Comparison of ENCODE assay signal across 10 cellular contexts in genomic region chr1:231359113-231359512, GRCh38. TPM values are rescaled to one million over a fixed set of nuclear protein-coding genes. Genes with fewer than 3 reads are reported as not detected.
DNase-seq lines count a peak whose midpoint lies in the region; ATAC-seq and TF ChIP-seq lines count a peak whose summit lies in the region.
"Had no signal": no experiment of that assay in that cellular context is flagged by ENCODE, and none has a peak within 500 bp of the region (broad histone marks: within the 10 kb centered on the region; RNA-seq: fewer than 3 reads in every experiment).

No MANE protein-coding gene starts in this region.

- no peaks in the 10 kb centered on the region for H3K27me3 Mint-ChIP-seq in activated naive CD4-positive, alpha-beta T cell treated with anti-CD3 and anti-CD28 coated beads for 36 hours (ENCODE audit: low read depth)

- H3K4me1 Mint-ChIP-seq in activated naive CD4-positive, alpha-beta T cell treated with anti-CD3 and anti-CD28 coated beads for 36 hours (ENCODE audit: low read depth): peaks cover 4% of the 10 kb centered on the region

- H3K36me3 ChIP-seq in RWPE2 (ENCODE audit: low read depth) (no peaks in the 10 kb centered on the region), upper lobe of right lung (no peaks in the 10 kb centered on the region)

- DNase-seq in activated naive CD4-positive, alpha-beta T cell treated with anti-CD3 and anti-CD28 coated beads, Interleukin-2, amount 50 U/mL, for 72 hours (ENCODE audit: low spot score in 2 of 2): no peak
- no peak for DNase-seq in activated naive CD4-positive, alpha-beta T cell treated with anti-CD3 and anti-CD28 coated beads for 36 hours
- DNase-seq in RWPE2 (ENCODE audit: low spot score) (no peak), fibroblast of the aortic adventitia (ENCODE audit: low read depth) (peak; percentile 96), upper lobe of right lung (no peak), GM13977 (ENCODE audit: low spot score) (no peak)
- DNase-seq in NK-92 treated with Interleukin-12 subunit alpha and Interleukin-12 subunit beta, amount 100 ng/mL, for 24 hours (lab: John Stamatoyannopoulos, UW): no peak
- DNase-seq: C1 segment of cervical spinal cord, NCI-H1105 had no signal

- CTCF ChIA-PET in activated naive CD4-positive, alpha-beta T cell treated with anti-CD3 and anti-CD28 coated beads for 36 hours (lab: Charles Lee): interaction anchor here (1.2 to 3.5 kb wide), 4 partner anchors 9 to 229 kb away, joined by 3 to 25 read pairs (median 6); no protein-coding TSS in a partner anchor

- no peaks in the 10 kb centered on the region for H3K9me3 Mint-ChIP-seq in activated naive CD4-positive, alpha-beta T cell treated with anti-CD3 and anti-CD28 coated beads, Interleukin-2, amount 50 U/mL, for 72 hours
- H3K9me3 Mint-ChIP-seq in activated naive CD4-positive, alpha-beta T cell treated with anti-CD3 and anti-CD28 coated beads for 36 hours: no peaks in the 10 kb centered on the region

- no peak overlapping the region for H3K4me3 Mint-ChIP-seq in activated naive CD4-positive, alpha-beta T cell treated with anti-CD3 and anti-CD28 coated beads for 36 hours

- H3K4me1 ChIP-seq in RWPE2 (ENCODE audit: insufficient read depth, poor library complexity, severe bottlenecking) (peaks cover 5% of the 10 kb centered on the region), upper lobe of right lung (no peaks in the 10 kb centered on the region)

- H3K4me3 ChIP-seq in RWPE2 (ENCODE audit: severe bottlenecking): no peak overlapping the region
- H3K4me3 ChIP-seq in fibroblast of the aortic adventitia (ENCODE audit: low read depth, low read length): no peak overlapping the region
- no peak overlapping the region for H3K4me3 ChIP-seq in upper lobe of right lung

- ATAC-seq in activated naive CD4-positive, alpha-beta T cell treated with anti-CD3 and anti-CD28 coated beads, Interleukin-2, amount 50 U/mL, for 72 hours: peak; percentile 45 to 52
- ATAC-seq in RWPE2 (ENCODE audit: low read depth): peak; percentile 65
- peak; percentile 81 for ATAC-seq in upper lobe of right lung
- ATAC-seq in GM21737 (IDR thresholded peaks at IDR 0.05; ENCODE audit: unreplicated experiment): no peak

- peaks cover 5 to 6% of the 10 kb centered on the region in 2 donors for H3K36me3 Mint-ChIP-seq in activated naive CD4-positive, alpha-beta T cell treated with anti-CD3 and anti-CD28 coated beads, Interleukin-2, amount 50 U/mL, for 72 hours
- H3K36me3 Mint-ChIP-seq in activated naive CD4-positive, alpha-beta T cell treated with anti-CD3 and anti-CD28 coated beads for 36 hours (ENCODE audit: low read depth): no peaks in the 10 kb centered on the region

- H3K27me3 ChIP-seq in RWPE2 (ENCODE audit: insufficient read depth, poor library complexity, severe bottlenecking): no peaks in the 10 kb centered on the region
- H3K27me3 ChIP-seq in upper lobe of right lung: no peaks in the 10 kb centered on the region

- no peaks in the 10 kb centered on the region for H3K9me3 ChIP-seq in RWPE2 (ENCODE audit: severe bottlenecking)
- no peaks in the 10 kb centered on the region for H3K9me3 ChIP-seq in upper lobe of right lung

- in situ Hi-C loops in GM13977 (cut with MboI; ENCODE audit: low pct_unique_long_range_greater_than_20kb, low sequenced_read_pairs, unreplicated experiment): loop anchor here (10.0 kb wide), 1 partner anchor 246 kb away; no protein-coding TSS in a partner anchor

- no peak overlapping the region for H3K27ac ChIP-seq in RWPE2 (ENCODE audit: poor library complexity, severe bottlenecking)
- no peak overlapping the region for H3K27ac ChIP-seq in upper lobe of right lung

- TF ChIP-seq CTCF in RWPE2 (IDR thresholded peaks at IDR 0.05; ENCODE audit: poor library complexity, severe bottlenecking) (no peak), fibroblast of the aortic adventitia (IDR thresholded peaks at IDR 0.05; ENCODE audit: insufficient read depth, low read length) (no peak), upper lobe of right lung (IDR thresholded peaks at IDR 0.05) (no peak), GM13977 (IDR thresholded peaks at IDR 0.05; ENCODE audit: extremely low read depth, insufficient read depth, missing control alignments) (no peak)

- H3K27ac Mint-ChIP-seq in activated naive CD4-positive, alpha-beta T cell treated with anti-CD3 and anti-CD28 coated beads, Interleukin-2, amount 50 U/mL, for 72 hours: no peak overlapping the region
- no peak overlapping the region for H3K27ac Mint-ChIP-seq in activated naive CD4-positive, alpha-beta T cell treated with anti-CD3 and anti-CD28 coated beads for 36 hours

- intact Hi-C loops in activated naive CD4-positive, alpha-beta T cell treated with anti-CD3 and anti-CD28 coated beads for 36 hours (cut with micrococcal nuclease): no loop called here
- intact Hi-C loops in upper lobe of right lung (cut with DNase I): loop anchor here (5.0 kb wide), 1 partner anchor 243 kb away; no protein-coding TSS in a partner anchor

RNA-seq across cellular contexts. Expression of gene SPRTN, which starts 21.0 kb away (rescaled TPM):
- total RNA-seq in activated naive CD4-positive, alpha-beta T cell treated with anti-CD3 and anti-CD28 coated beads, Interleukin-2, amount 50 U/mL, for 72 hours: 10 to 100 TPM in 1 of 2 donors, 1 to 10 TPM in 1; 7.4 to 13.5 TPM
- total RNA-seq in activated naive CD4-positive, alpha-beta T cell treated with anti-CD3 and anti-CD28 coated beads for 36 hours: 1 to 10 TPM; 6.0 to 9.1 TPM
- total RNA-seq in fibroblast of the aortic adventitia (ENCODE audit: low replicate concordance) (17.2 and 33.6 TPM in 2 replicates), upper lobe of right lung (9.6 TPM)

RNA-seq across cellular contexts. Expression of gene EXOC8, which starts 21.5 kb away (rescaled TPM):
- total RNA-seq in activated naive CD4-positive, alpha-beta T cell treated with anti-CD3 and anti-CD28 coated beads, Interleukin-2, amount 50 U/mL, for 72 hours: 10 to 100 TPM; 14.1 to 18.7 TPM
- 10 to 100 TPM; 11.5 to 12.0 TPM for total RNA-seq in activated naive CD4-positive, alpha-beta T cell treated with anti-CD3 and anti-CD28 coated beads for 36 hours
- total RNA-seq in fibroblast of the aortic adventitia (ENCODE audit: low replicate concordance) (18.6 and 19.3 TPM in 2 replicates), upper lobe of right lung (19.3 TPM)
